ENCODE assay signal across 22 cellular contexts in the genomic region with DNA sequence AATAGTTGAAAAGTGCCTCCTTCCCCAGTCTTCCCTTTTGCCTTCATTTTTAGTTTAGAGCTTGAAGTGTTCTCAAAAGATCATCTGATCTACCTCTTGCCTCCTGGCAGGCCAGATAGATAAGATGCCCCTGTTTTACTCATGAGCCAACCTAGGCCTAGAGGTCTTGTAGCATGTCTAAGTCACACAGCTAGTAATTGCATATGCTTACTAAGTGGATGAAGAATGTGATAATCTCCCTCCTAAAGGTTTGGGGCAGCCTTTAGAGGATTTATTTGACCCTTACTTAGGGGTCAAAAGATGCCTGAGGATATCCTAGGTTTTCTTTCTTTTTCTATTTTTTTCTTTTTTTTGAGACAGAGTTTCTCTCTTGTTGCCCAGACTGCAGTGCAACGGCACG. TPM values are rescaled to one million over a fixed set of nuclear protein-coding genes. Genes with fewer than 3 reads are reported as not detected.
DNase-seq lines count a peak whose midpoint lies in the region; ATAC-seq and TF ChIP-seq lines count a peak whose summit lies in the region.
"Had no signal": no experiment of that assay in that cellular context is flagged by ENCODE, and none has a peak within 500 bp of the region (broad histone marks: within the 10 kb centered on the region; RNA-seq: fewer than 3 reads in every experiment).

No MANE protein-coding gene starts in this region.

- H3K9me3 ChIP-seq in Caco-2 (no peaks in the 10 kb centered on the region), iPS-20b (ENCODE audit: insufficient read depth, low read depth, low read length) (no peaks in the 10 kb centered on the region)
- H3K9me3 ChIP-seq: esophagus muscularis mucosa, mucosa of descending colon had no signal

- ATAC-seq in natural killer cell (no peak), GM21381 (IDR thresholded peaks at IDR 0.05; ENCODE audit: unreplicated experiment) (no peak)
- ATAC-seq: left cardiac atrium, mucosa of descending colon, Right ventricle myocardium inferior, sciatic nerve had no signal

- H3K4me1 Mint-ChIP-seq in Caco-2 (ENCODE audit: low read depth, unreplicated experiment) (peaks cover 14% of the 10 kb centered on the region), brain (peaks cover 21% of the 10 kb centered on the region), natural killer cell (peaks cover 16 to 18% of the 10 kb centered on the region in 2 donors)

- DNase-seq in Caco-2 (no peak), M059J (ENCODE audit: low read depth) (peak; percentile 80), AG08395 (ENCODE audit: low spot score) (no peak), natural killer cell (no peak), NCI-H2227 (lab: John Stamatoyannopoulos, UW; ENCODE audit: unreplicated experiment) (no peak)
- DNase-seq: activated effector memory CD4-positive, alpha-beta T cell treated with anti-CD3 and anti-CD28 coated beads, Interleukin-2, amount 50 U/mL, for 16 hours; amygdala; H7; IMR-90; left cardiac atrium; mucosa of descending colon; stimulated activated CD4-positive, alpha-beta T cell treated with anti-CD3 and anti-CD28 coated beads, Interleukin-1b, Interleukin-23, amount 100 ng/mL, for 48 hours; substantia nigra; T-helper 2 cell had no signal

- intact Hi-C loops in Caco-2 (cut with micrococcal nuclease; ENCODE audit: unreplicated experiment): no loop called here
- intact Hi-C loops in natural killer cell (cut with micrococcal nuclease): no loop called here

- H3K9ac ChIP-seq in iPS-20b (ENCODE audit: low read depth, low read length): peak overlapping the region; percentile 91; the same call in 1 of the 2 replicates

- CTCF ChIA-PET in Caco-2 (lab: Charles Lee): no interaction called here

- POLR2A ChIA-PET in Caco-2 (lab: Charles Lee): no interaction called here

- peaks cover 4% of the 10 kb centered on the region for H3K36me3 Mint-ChIP-seq in Caco-2 (ENCODE audit: insufficient read depth, unreplicated experiment)
- H3K36me3 Mint-ChIP-seq in brain: no peaks in the 10 kb centered on the region
- no peaks in the 10 kb centered on the region for H3K36me3 Mint-ChIP-seq in natural killer cell

- TF ChIP-seq CTCF in Caco-2 (IDR thresholded peaks at IDR 0.05; ENCODE audit: insufficient read depth in 1 of 2, low read depth in 1 of 2, low read length in 1 of 2, severe bottlenecking in 1 of 2, unreplicated experiment in 1 of 2) (no peak), brain (conservative IDR thresholded peaks at IDR 0.05) (no peak), natural killer cell (IDR thresholded peaks at IDR 0.05) (no peak)

- no peak overlapping the region for H3K27ac ChIP-seq in iPS-20b (ENCODE audit: low read length)
- H3K27ac ChIP-seq: esophagus muscularis mucosa had no signal

- H3K27me3 Mint-ChIP-seq in Caco-2 (ENCODE audit: insufficient read depth, unreplicated experiment) (no peaks in the 10 kb centered on the region), brain (peaks cover 39% of the 10 kb centered on the region), natural killer cell (ENCODE audit: low read depth in 2 of 2) (peaks cover 11 to 28% of the 10 kb centered on the region in 2 donors)

- BruUV-seq in Caco-2 (replicated peaks; lab: Mats Ljungman, UMichigan): no TSS peak

- H3K4me1 ChIP-seq in Caco-2 (peaks cover 15% of the 10 kb centered on the region), iPS-20b (ENCODE audit: insufficient read depth, low read length) (peaks cover 28% of the 10 kb centered on the region; the same call in 1 of the 2 replicates)

- H3K4me3 ChIP-seq in Caco-2 (ENCODE audit: low read depth, low read length): no peak overlapping the region
- peak overlapping the region; percentile 90 for H3K4me3 ChIP-seq in iPS-20b (ENCODE audit: low read length)
- H3K4me3 ChIP-seq: mucosa of descending colon had no signal

- no peaks in the 10 kb centered on the region for H3K36me3 ChIP-seq in Caco-2 (ENCODE audit: control insufficient read depth, insufficient read depth, low read length)
- H3K36me3 ChIP-seq in iPS-20b (ENCODE audit: insufficient read depth, low read depth, low read length): peaks cover 32% of the 10 kb centered on the region
- H3K36me3 ChIP-seq: esophagus muscularis mucosa had no signal

- no peaks in the 10 kb centered on the region for H3K9me3 Mint-ChIP-seq in Caco-2 (ENCODE audit: unreplicated experiment)
- no peaks in the 10 kb centered on the region for H3K9me3 Mint-ChIP-seq in brain
- no peaks in the 10 kb centered on the region for H3K9me3 Mint-ChIP-seq in natural killer cell

- H3K27me3 ChIP-seq in Caco-2 (replicated peaks; ENCODE audit: control insufficient read depth, insufficient read depth, low read length) (no peaks in the 10 kb centered on the region), iPS-20b (ENCODE audit: insufficient read depth, low read length) (peaks cover 74% of the 10 kb centered on the region)

- H3K4me3 Mint-ChIP-seq in Caco-2 (ENCODE audit: unreplicated experiment) (peak overlapping the region; percentile 22), brain (peak overlapping the region in 4 of 5 experiments; percentile 18 to 65 (median 58)), natural killer cell (no peak overlapping the region)

- H3K27ac Mint-ChIP-seq in Caco-2 (ENCODE audit: unreplicated experiment) (no peak overlapping the region), brain (peak overlapping the region in 1 of 5 experiments; percentile 31), natural killer cell (no peak overlapping the region)

RNA-seq across cellular contexts. Expression of a gene that starts 2.1 kb away (rescaled TPM):
- total RNA-seq in Caco-2 (2022) (2.1 and 2.3 TPM in 2 replicates), natural killer cell (not detected)
- 11.7 and 16.6 TPM in 2 replicates for total RNA-seq in M059J (2014; rRNA removed; shearing (Covaris generic))
- not detected for polyA plus RNA-seq in brain (ENCODE audit: insufficient read depth, low read depth, low replicate concordance)
- total RNA-seq: IMR-90, osteoblast, Right ventricle myocardium inferior had no signal
- polyA plus RNA-seq: IMR-90 had no signal

RNA-seq across cellular contexts. Expression of a gene that starts 52.9 kb away (rescaled TPM):
- not detected in 2 replicates for total RNA-seq in Caco-2 (2022)
- total RNA-seq in M059J (2014; rRNA removed; shearing (Covaris generic)): not detected in 2 replicates
- polyA plus RNA-seq in brain (ENCODE audit: insufficient read depth, low read depth, low replicate concordance): not detected
- total RNA-seq in natural killer cell: not detected
- total RNA-seq: esophagus muscularis mucosa, G401, H7, IMR-90, left cardiac atrium, mucosa of descending colon, osteoblast, Right ventricle myocardium inferior, sciatic nerve had no signal
- polyA plus RNA-seq: IMR-90 had no signal
